In the genomic region with DNA sequence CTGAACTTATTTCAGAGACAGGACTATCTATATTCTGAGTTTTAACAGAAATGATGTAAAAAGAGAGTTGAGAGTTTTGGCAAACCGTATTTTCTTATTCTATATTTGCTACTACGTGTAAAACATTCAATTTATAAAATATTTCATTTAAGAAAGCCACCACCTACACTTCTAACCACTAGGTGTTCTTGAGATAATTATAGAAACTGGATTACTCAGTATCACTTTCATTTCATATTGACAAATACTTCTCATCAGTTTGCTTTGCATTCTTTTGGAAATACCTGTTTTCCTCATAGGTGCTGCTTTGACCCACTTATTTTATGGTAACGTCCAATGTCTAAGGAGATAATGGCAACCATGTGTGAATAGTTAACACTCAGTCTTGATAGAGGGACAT, we compare ENCODE assay signal across 8 cellular contexts.
"Had no signal": no experiment of that assay in that cellular context is flagged by ENCODE, and none has a peak within 500 bp of the region (broad histone marks: within the 10 kb centered on the region; RNA-seq: fewer than 3 reads in every experiment).

No MANE protein-coding gene starts in this region.

- H2AFZ ChIP-seq: GM23248 had no signal

- H3K4me1 ChIP-seq: HAP-1 had no signal

- H3K4me3 ChIP-seq: GM23248, HAP-1, K562 had no signal

- H3K27ac ChIP-seq: GM23248 had no signal

- ATAC-seq: HCT116, K562 had no signal

- H3K9me3 ChIP-seq: HAP-1 had no signal

- H3K9ac ChIP-seq: GM23248 had no signal

- H3K36me3 ChIP-seq: HAP-1 had no signal

- DNase-seq: GM23248, GOT3, H7, IMR-90, KG1 had no signal
